In the genomic region with DNA sequence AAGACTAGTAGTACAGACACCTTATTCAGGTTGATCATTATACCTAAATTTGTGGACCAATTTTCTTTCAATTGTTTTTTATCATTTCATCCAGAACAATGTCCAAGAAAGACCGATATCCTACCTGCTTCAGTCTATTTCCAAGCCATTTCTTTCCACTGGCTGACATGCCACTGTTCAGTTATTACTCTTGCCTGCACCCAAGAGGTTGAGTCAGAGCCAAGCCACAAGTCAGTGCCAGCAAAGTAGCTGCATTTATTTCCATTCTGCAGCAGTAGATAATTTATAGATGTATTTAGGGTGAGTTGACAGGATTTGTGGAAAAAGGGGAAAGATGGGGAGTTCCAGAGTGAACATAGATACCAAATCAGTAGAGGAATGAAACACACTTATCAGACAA, we compare ENCODE assay signal across 20 cellular contexts. TPM values are rescaled to one million over a fixed set of nuclear protein-coding genes. Genes with fewer than 3 reads are reported as not detected.
DNase-seq lines count a peak whose midpoint lies in the region; FAIRE-seq and TF ChIP-seq lines count a peak whose summit lies in the region.
"Had no signal": no experiment of that assay in that cellular context is flagged by ENCODE, and none has a peak within 500 bp of the region (broad histone marks: within the 10 kb centered on the region; RNA-seq: fewer than 3 reads in every experiment).

No MANE protein-coding gene starts in this region.

- no peaks in the 10 kb centered on the region for H4K20me1 ChIP-seq in mammary epithelial cell (ENCODE audit: insufficient read depth, low read length)

- H3K9ac ChIP-seq in mammary epithelial cell (ENCODE audit: insufficient read depth, low read length) (no peak overlapping the region), colonic mucosa (ENCODE audit: low read depth in 2 of 2, low read length in 2 of 2) (no peak overlapping the region)

- H3K36me3 Mint-ChIP-seq in MCF 10A (ENCODE audit: insufficient read depth, unreplicated experiment) (no peaks in the 10 kb centered on the region), chondrocyte (ENCODE audit: low read depth) (no peaks in the 10 kb centered on the region)
- H3K36me3 Mint-ChIP-seq: CD8-positive, alpha-beta memory T cell had no signal

- H3K27me3 Mint-ChIP-seq in MCF 10A (ENCODE audit: insufficient read depth, unreplicated experiment) (peaks cover 93% of the 10 kb centered on the region), chondrocyte (ENCODE audit: low read depth) (peaks cover 7% of the 10 kb centered on the region)
- H3K27me3 Mint-ChIP-seq: CD8-positive, alpha-beta memory T cell had no signal

- FAIRE-seq in small intestine (lab: Jason Lieb, UNC), result no peak

- POLR2A ChIA-PET in MCF 10A (lab: Yijun Ruan, JAX) (interaction anchor here (0.6 kb wide), 1 partner anchor 1847 kb away, joined by 3 read pairs; no protein-coding TSS in a partner anchor), HEK293T (lab: Yijun Ruan, JAX) (interaction anchor here (0.8 to 1.1 kb wide), 2 partner anchors 519 to 521 kb away, joined by 3 to 4 read pairs; a partner anchor contains a TSS)

- H3K4me2 ChIP-seq in mammary epithelial cell (ENCODE audit: insufficient read depth, low read depth, low read length), result no peak overlapping the region

- WGBS in mammary epithelial cell (ENCODE audit: low coverage, missing lambda C conversion rate), result 46% methylated on average over 1 of the region's 1 CpG
- 77 to 95% (median 83%) methylated on average over 1 of the region's 1 CpG for WGBS in small intestine, 3 donors

- H3K27ac Mint-ChIP-seq in MCF 10A (ENCODE audit: low read depth, unreplicated experiment), result peak overlapping the region; percentile 23
- H3K27ac Mint-ChIP-seq in chondrocyte (ENCODE audit: unreplicated experiment), result peak overlapping the region; percentile 53
- H3K27ac Mint-ChIP-seq: CD8-positive, alpha-beta memory T cell had no signal

- BruUV-seq in MCF 10A (replicated peaks; lab: Mats Ljungman, UMichigan) (no TSS peak), mammary epithelial cell (replicated peaks; lab: Mats Ljungman, UMichigan) (no TSS peak)

- H3K4me1 Mint-ChIP-seq in MCF 10A (ENCODE audit: insufficient read depth, unreplicated experiment) (peaks cover 15% of the 10 kb centered on the region), chondrocyte (ENCODE audit: low read depth) (peaks cover 2% of the 10 kb centered on the region)
- H3K4me1 Mint-ChIP-seq: CD8-positive, alpha-beta memory T cell had no signal

- H3K4me1 ChIP-seq in mammary epithelial cell (ENCODE audit: insufficient read depth, low read length) (no peaks in the 10 kb centered on the region), small intestine (ENCODE audit: control insufficient read depth in 2 of 2, insufficient read depth in 1 of 2, low read depth in 1 of 2, low read length in 1 of 2) (no peaks in the 10 kb centered on the region), colonic mucosa (no peaks in the 10 kb centered on the region)
- H3K4me1 ChIP-seq: HAP-1 had no signal

- intact Hi-C loops in MCF 10A (cut with micrococcal nuclease), result no loop called here
- intact Hi-C loops in mammary epithelial cell (cut with micrococcal nuclease), result no loop called here
- intact Hi-C loops in colonic mucosa (cut with DNase I), result no loop called here

- in situ Hi-C loops in mammary epithelial cell (cut with MboI; ENCODE audit: low sequenced_read_pairs in 2 of 2), result loop anchor here in 1 of 2 donors (25.0 kb wide), 1 partner anchor 510 kb away; a partner anchor contains a TSS

- TF ChIP-seq CTCF in MCF 10A (IDR thresholded peaks at IDR 0.05; ENCODE audit: unreplicated experiment) (no peak), mammary epithelial cell (conservative IDR thresholded peaks at IDR 0.05 in 1 of 2, IDR thresholded peaks at IDR 0.05 in 1 of 2; ENCODE audit: extremely low read depth in 1 of 2, insufficient read depth in 1 of 2, low read depth in 1 of 2, low read length in 2 of 2) (peak in 1 of 2 donors; percentile 12), chondrocyte (IDR thresholded peaks at IDR 0.05) (no peak), colonic mucosa (IDR thresholded peaks at IDR 0.05) (no peak)

- dilution Hi-C loops in mammary epithelial cell (cut with HindIII; ENCODE audit: low sequenced_read_pairs), result no loop called here

- H3K4me3 Mint-ChIP-seq in MCF 10A (ENCODE audit: unreplicated experiment) (no peak overlapping the region), chondrocyte (ENCODE audit: unreplicated experiment) (no peak overlapping the region)
- H3K4me3 Mint-ChIP-seq: CD8-positive, alpha-beta memory T cell had no signal

- H3K9me3 ChIP-seq in mammary epithelial cell (replicated peaks; ENCODE audit: insufficient read depth, low read length), result no peaks in the 10 kb centered on the region
- H3K9me3 ChIP-seq in small intestine (ENCODE audit: control insufficient read depth, low read depth), result no peaks in the 10 kb centered on the region
- no peaks in the 10 kb centered on the region for H3K9me3 ChIP-seq in colonic mucosa
- H3K9me3 ChIP-seq: HAP-1 had no signal

- H3K9me3 Mint-ChIP-seq in MCF 10A (ENCODE audit: unreplicated experiment) (no peaks in the 10 kb centered on the region), chondrocyte (ENCODE audit: low read depth) (peaks cover 10% of the 10 kb centered on the region)
- H3K9me3 Mint-ChIP-seq: CD8-positive, alpha-beta memory T cell had no signal

- H3K36me3 ChIP-seq in mammary epithelial cell (ENCODE audit: insufficient read depth, low read length) (no peaks in the 10 kb centered on the region), small intestine (ENCODE audit: control insufficient read depth in 2 of 2, insufficient read depth in 2 of 2, low read length in 2 of 2) (no peaks in the 10 kb centered on the region), colonic mucosa (no peaks in the 10 kb centered on the region)
- H3K36me3 ChIP-seq: HAP-1 had no signal

- H3K4me3 ChIP-seq in mammary epithelial cell (replicated peaks in 1 of 3; ENCODE audit: insufficient read depth in 1 of 3, low read depth in 2 of 3, low read length in 3 of 3) (no peak overlapping the region), small intestine (ENCODE audit: low read depth in 1 of 2, low read length in 2 of 2) (no peak overlapping the region), colonic mucosa (no peak overlapping the region)
- H3K4me3 ChIP-seq: HAP-1 had no signal

- no peaks in the 10 kb centered on the region for H3K27me3 ChIP-seq in mammary epithelial cell (ENCODE audit: insufficient read depth, low read length)
- H3K27me3 ChIP-seq in small intestine (ENCODE audit: control insufficient read depth in 2 of 2, insufficient read depth in 2 of 2, low read length in 2 of 2), result no peaks in the 10 kb centered on the region
- no peaks in the 10 kb centered on the region for H3K27me3 ChIP-seq in colonic mucosa

- H2AFZ ChIP-seq in mammary epithelial cell (ENCODE audit: low read depth, low read length), result no peak overlapping the region

- no peak overlapping the region for H3K27ac ChIP-seq in mammary epithelial cell (ENCODE audit: insufficient read depth, low read depth, low read length)
- H3K27ac ChIP-seq in small intestine (ENCODE audit: low read depth in 1 of 2, low read length in 1 of 2), result no peak overlapping the region
- H3K27ac ChIP-seq in colonic mucosa, result no peak overlapping the region

- CTCF ChIA-PET in MCF 10A (lab: Yijun Ruan, JAX), result interaction anchor here (1.2 to 2.5 kb wide), 2 partner anchors 11 to 23 kb away, joined by 4 to 28 read pairs; no protein-coding TSS in a partner anchor
- CTCF ChIA-PET in mammary epithelial cell (lab: Charles Lee; ENCODE audit: low non-redundant PET), result no interaction called here
- CTCF ChIA-PET in HEK293T (lab: Yijun Ruan, JAX), result interaction anchor here (1.4 to 1.9 kb wide), 3 partner anchors 10 to 165 kb away, joined by 3 to 6 read pairs (median 5); no protein-coding TSS in a partner anchor

- no peaks in the 10 kb centered on the region for H3K79me2 ChIP-seq in mammary epithelial cell (ENCODE audit: insufficient read depth, low read length)

- DNase-seq in MCF 10A (ENCODE audit: unreplicated experiment), result peak; percentile 8
- no peak for DNase-seq in mammary epithelial cell
- peak; percentile 50 for DNase-seq in M059J (ENCODE audit: low read depth)
- no peak for DNase-seq in chondrocyte (ENCODE audit: low spot score)
- no peak for DNase-seq in small intestine
- DNase-seq in colonic mucosa, result no peak
- DNase-seq in HEK293T (ENCODE audit: extremely low spot score), result no peak
- DNase-seq: ACHN; C1 segment of cervical spinal cord; CD8-positive, alpha-beta memory T cell; NCI-H1105 treated with DMSO at 0.1 percent for 48 hours; NCI-H1694 treated with DMSO at 0.1 percent for 48 hours; NCI-H2107; NCI-H2227 treated with DMSO at 0.1 percent for 48 hours; NCI-H510A treated with DMSO at 0.1 percent for 48 hours; NCI-H774; RPMI8226; SHP77 treated with DMSO at 0.1 percent for 48 hours had no signal

TF ChIP-seq in HEK293T, 16 proteins besides CTCF, POLR2A, EP300 and RAD21:
- TF ChIP-seq SP1 (IDR thresholded peaks at IDR 0.05) (no peak), TARDBP (IDR thresholded peaks at IDR 0.05) (no peak), BHLHE40 (IDR thresholded peaks at IDR 0.05; ENCODE audit: borderline replicate concordance) (no peak), FOXA1 (IDR thresholded peaks at IDR 0.05) (no peak), CTBP1 (IDR thresholded peaks at IDR 0.05; ENCODE audit: borderline replicate concordance) (no peak), FOXM1 (IDR thresholded peaks at IDR 0.05; ENCODE audit: borderline replicate concordance) (no peak), L3MBTL2 (conservative IDR thresholded peaks at IDR 0.05) (no peak), ARNT (IDR thresholded peaks at IDR 0.05) (no peak)
TF ChIP-seq in HEK293T: peak in this region for 0.

RNA-seq across cellular contexts. Expression of a gene that starts 49.5 kb away (rescaled TPM):
- 11.9 and 13.7 TPM in 2 replicates for total RNA-seq in MCF 10A (2022)
- 10 to 100 TPM; 16.2 to 45.4 TPM for total RNA-seq in mammary epithelial cell
- polyA plus RNA-seq in mammary epithelial cell, result 39.1 TPM
- 74.5 TPM for polyA minus RNA-seq in mammary epithelial cell
- 56.5 and 78.7 TPM in 2 replicates for total RNA-seq in M059J (2014; rRNA removed; shearing (Covaris generic))
- 17.7 to 23.1 TPM (median 18.3 TPM) in 3 replicates for total RNA-seq in chondrocyte
- polyA plus RNA-seq in small intestine, result 1 to 10 TPM in 1 of 3 donors, under 1 TPM in 2; 0.27 to 2.7 (median 0.45) TPM
- 1 to 10 TPM; 1.3 to 2.9 TPM for total RNA-seq in colonic mucosa
- total RNA-seq: OCI-LY7 had no signal

Comparison
In these comparisons a context has a peak if more than half of its experiments do, and no peak if none do; other contexts are left out.
1. DNase-seq: peak in MCF 10A (single experiment) and M059J (single experiment); none in mammary epithelial cell (single experiment), chondrocyte (single experiment), small intestine (single experiment), colonic mucosa (single experiment) and HEK293T (single experiment).